ENCODE assay signal across 31 cellular contexts in the genomic region with DNA sequence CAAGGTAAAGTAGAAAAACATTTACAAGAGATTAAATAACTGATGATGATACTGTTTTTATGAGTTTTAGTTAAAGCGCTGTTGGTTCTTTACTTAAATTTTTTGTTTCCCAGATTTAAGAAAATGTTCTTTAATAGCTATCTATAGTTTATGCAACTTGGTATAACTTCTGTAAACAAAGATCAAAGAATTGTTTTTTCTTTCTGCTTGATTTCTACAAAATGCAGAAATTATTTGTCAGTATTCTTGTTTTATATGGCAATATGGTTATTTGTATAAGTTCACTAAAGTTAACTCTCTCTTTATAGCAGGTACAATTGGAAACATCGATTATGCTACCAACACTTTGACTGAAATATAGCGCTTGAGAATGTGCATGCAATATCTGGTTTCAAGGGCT.
"Had no signal": no experiment of that assay in that cellular context is flagged by ENCODE, and none has a peak within 500 bp of the region (broad histone marks: within the 10 kb centered on the region; RNA-seq: fewer than 3 reads in every experiment).

No MANE protein-coding gene starts in this region.

- H3K27ac ChIP-seq: adrenal gland, body of pancreas, brain microvascular endothelial cell, breast epithelium, VCaP had no signal

- H3K4me3 ChIP-seq: adrenal gland, body of pancreas, breast epithelium had no signal

- DNase-seq: activated B cell treated with CpG ODN at 0.5 μM for 24 hours; activated CD4-positive, alpha-beta memory T cell treated with anti-CD3 and anti-CD28 coated beads for 36 hours; activated CD4-positive, alpha-beta T cell treated with anti-CD3 and anti-CD28 coated beads for 4 hours; activated CD4-positive, alpha-beta T cell treated with anti-CD3 and anti-CD28 coated beads, Interleukin-2, amount 10 ng/mL, durations not matched to agents 24 days and 14 days; activated CD4-positive, alpha-beta T cell treated with anti-CD3 and anti-CD28 coated beads, Interleukin-2, amount 50 U/mL, for 1 hour; activated CD4-positive, alpha-beta T cell treated with anti-CD3 and anti-CD28 coated beads, Interleukin-2, amount 50 U/mL, for 4 hours; activated CD4-positive, CD25-positive, alpha-beta regulatory T cell treated with anti-CD3 and anti-CD28 coated beads, Interleukin-2, amount 50 U/mL, for 72 hours; activated CD8-positive, alpha-beta memory T cell treated with anti-CD3 and anti-CD28 coated beads, Interleukin-2, amount 50 U/mL, for 4 hours; activated CD8-positive, alpha-beta T cell treated with anti-CD3 and anti-CD28 coated beads for 36 hours; activated effector memory CD4-positive, alpha-beta T cell treated with anti-CD3 and anti-CD28 coated beads, Interleukin-2, amount 50 U/mL, for 16 hours; activated gamma-delta T cell treated with Interleukin-2 at 50 U/mL for 16 hours; activated naive CD4-positive, alpha-beta T cell; activated naive CD4-positive, alpha-beta T cell treated with anti-CD3 and anti-CD28 coated beads for 36 hours; activated naive CD4-positive, alpha-beta T cell treated with anti-CD3 and anti-CD28 coated beads, Interleukin-2, amount 50 U/mL, for 16 hours; activated naive CD8-positive, alpha-beta T cell treated with anti-CD3 and anti-CD28 coated beads for 36 hours; activated T-cell treated with anti-CD3 and anti-CD28 coated beads for 4 hours; activated T-cell treated with anti-CD3 and anti-CD28 coated beads, Interleukin-2, amount 50 U/mL, for 1 hour; activated T-cell treated with anti-CD3 and anti-CD28 coated beads, Interleukin-2, amount 50 U/mL, for 4 hours; activated T-cell treated with anti-CD3 and anti-CD28 coated beads, Interleukin-2, amount 50 U/mL, for 72 hours; adrenal gland; amniotic stem cell; aorta; body of pancreas; brain microvascular endothelial cell; central memory CD4-positive, alpha-beta T cell; T-helper 2 cell; T-helper 9 cell had no signal

- H3K36me3 ChIP-seq: adrenal gland, brain microvascular endothelial cell, breast epithelium had no signal

- H3K4me1 ChIP-seq: adrenal gland, body of pancreas, breast epithelium had no signal

- H3K9me3 ChIP-seq: adrenal gland, body of pancreas, breast epithelium had no signal

- FAIRE-seq: astrocyte, TTC549 had no signal

- H3K27me3 ChIP-seq: adrenal gland, body of pancreas, brain microvascular endothelial cell, breast epithelium had no signal
